In the genomic region with DNA sequence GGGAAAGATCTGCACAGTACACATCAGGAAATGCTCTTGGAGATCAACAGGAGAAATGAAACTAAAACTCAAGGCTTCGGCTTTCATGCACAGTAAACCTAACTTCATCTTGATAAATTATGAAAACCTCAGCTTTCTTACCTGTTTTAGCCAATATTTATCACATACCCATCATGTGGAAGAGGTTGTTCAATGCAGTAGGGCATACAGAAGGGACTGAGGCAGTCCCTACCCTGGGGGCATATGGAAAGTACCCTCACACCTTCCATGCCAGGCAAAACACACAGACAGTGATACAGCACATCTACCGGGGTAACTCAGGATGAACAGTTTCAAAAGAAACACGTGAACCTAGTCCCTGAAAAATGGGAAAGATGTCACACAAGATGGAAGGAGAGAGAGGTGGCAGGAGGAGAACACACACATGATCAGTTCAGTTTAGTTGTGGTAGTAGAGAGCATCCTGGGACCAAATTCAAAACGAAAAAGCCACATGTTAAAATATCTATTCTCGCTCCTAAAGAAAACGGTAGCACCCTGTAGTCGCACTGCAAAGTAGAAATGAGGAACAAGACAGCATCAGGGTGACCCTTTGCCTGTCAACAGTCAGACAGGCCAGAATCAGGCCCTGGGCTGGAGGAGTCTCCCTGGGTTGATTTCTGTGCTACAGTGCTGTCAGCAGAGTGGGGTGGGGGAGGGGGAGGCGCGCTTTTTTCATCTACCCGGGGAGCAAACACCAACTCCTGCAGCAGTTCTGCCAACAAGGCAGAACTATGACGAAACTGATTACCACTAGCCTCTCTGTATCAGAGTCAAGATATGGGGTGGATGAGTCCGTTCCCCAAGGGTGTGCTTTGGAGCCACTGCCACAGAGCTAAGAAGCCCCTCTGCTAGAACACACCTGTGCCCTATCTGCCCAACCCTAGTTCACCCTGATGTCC, we compare ENCODE assay signal across 1 cellular context.
A peak's percentile ranks its signal among the peaks of the same experiment; 100 is the strongest.
TF ChIP-seq lines count a peak whose summit lies in the region.

No MANE protein-coding gene starts in this region.

TF ChIP-seq in liver, 16 proteins besides CTCF, POLR2A, EP300 and RAD21:
- TF ChIP-seq MAX (IDR thresholded peaks at IDR 0.05) (no peak), HNF4G (IDR thresholded peaks at IDR 0.05) (no peak), TAF1 (conservative IDR thresholded peaks at IDR 0.05) (peak; percentile 69), HNF4A (conservative IDR thresholded peaks at IDR 0.05) (peak; percentile 51), FOXA2 (IDR thresholded peaks at IDR 0.05) (no peak), SP1 (IDR thresholded peaks at IDR 0.05) (peak; percentile 29), YY1 (IDR thresholded peaks at IDR 0.05) (no peak), RXRA (IDR thresholded peaks at IDR 0.05) (peak; percentile 21 to 49), GABPA (IDR thresholded peaks at IDR 0.05 in 1 of 2, conservative IDR thresholded peaks at IDR 0.05 in 1 of 2) (peak in 1 of 2 donors; percentile 57)
- TF ChIP-seq, protein P1, sequence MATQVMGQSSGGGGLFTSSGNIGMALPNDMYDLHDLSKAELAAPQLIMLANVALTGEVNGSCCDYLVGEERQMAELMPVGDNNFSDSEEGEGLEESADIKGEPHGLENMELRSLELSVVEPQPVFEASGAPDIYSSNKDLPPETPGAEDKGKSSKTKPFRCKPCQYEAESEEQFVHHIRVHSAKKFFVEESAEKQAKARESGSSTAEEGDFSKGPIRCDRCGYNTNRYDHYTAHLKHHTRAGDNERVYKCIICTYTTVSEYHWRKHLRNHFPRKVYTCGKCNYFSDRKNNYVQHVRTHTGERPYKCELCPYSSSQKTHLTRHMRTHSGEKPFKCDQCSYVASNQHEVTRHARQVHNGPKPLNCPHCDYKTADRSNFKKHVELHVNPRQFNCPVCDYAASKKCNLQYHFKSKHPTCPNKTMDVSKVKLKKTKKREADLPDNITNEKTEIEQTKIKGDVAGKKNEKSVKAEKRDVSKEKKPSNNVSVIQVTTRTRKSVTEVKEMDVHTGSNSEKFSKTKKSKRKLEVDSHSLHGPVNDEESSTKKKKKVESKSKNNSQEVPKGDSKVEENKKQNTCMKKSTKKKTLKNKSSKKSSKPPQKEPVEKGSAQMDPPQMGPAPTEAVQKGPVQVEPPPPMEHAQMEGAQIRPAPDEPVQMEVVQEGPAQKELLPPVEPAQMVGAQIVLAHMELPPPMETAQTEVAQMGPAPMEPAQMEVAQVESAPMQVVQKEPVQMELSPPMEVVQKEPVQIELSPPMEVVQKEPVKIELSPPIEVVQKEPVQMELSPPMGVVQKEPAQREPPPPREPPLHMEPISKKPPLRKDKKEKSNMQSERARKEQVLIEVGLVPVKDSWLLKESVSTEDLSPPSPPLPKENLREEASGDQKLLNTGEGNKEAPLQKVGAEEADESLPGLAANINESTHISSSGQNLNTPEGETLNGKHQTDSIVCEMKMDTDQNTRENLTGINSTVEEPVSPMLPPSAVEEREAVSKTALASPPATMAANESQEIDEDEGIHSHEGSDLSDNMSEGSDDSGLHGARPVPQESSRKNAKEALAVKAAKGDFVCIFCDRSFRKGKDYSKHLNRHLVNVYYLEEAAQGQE (IDR thresholded peaks at IDR 0.05) = peak; percentile 49
- TF ChIP-seq, protein P2, sequence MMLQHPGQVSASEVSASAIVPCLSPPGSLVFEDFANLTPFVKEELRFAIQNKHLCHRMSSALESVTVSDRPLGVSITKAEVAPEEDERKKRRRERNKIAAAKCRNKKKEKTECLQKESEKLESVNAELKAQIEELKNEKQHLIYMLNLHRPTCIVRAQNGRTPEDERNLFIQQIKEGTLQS (IDR thresholded peaks at IDR 0.05) = no peak
TF ChIP-seq in liver: peak in this region for 6.
